25 cellular contexts compared by ENCODE assay signal in the genomic region with DNA sequence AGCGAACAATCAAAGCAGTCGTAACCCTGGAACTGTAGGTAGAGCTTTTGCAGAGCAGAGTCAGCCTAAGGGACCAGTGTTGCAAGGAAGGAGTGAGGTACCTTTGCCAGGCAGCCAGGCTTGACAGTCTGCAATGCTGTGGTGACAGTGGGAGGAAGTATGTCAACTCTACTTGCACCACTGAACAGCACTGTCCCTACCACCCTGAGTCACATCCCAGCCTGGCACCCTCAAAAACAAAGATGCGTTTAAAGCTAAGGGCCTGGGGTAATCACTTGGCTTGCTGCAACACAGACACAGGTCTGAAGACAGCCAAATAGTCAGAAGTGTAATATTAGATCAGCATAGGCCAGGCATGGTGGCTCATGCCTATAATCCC.
A peak's percentile ranks its signal among the peaks of the same experiment; 100 is the strongest.
DNase-seq lines count a peak whose midpoint lies in the region; ATAC-seq and TF ChIP-seq lines count a peak whose summit lies in the region.
"Had no signal": no experiment of that assay in that cellular context is flagged by ENCODE, and none has a peak within 500 bp of the region (broad histone marks: within the 10 kb centered on the region; RNA-seq: fewer than 3 reads in every experiment).

No MANE protein-coding gene starts in this region.

- H3K4me1 Mint-ChIP-seq in activated B cell treated with CpG ODN at 0.5 μM for 24 hours: peaks cover 19% of the 10 kb centered on the region
- H3K4me1 Mint-ChIP-seq in natural killer cell treated with Interleukin-12 subunit alpha and Interleukin-12 subunit beta and Interleukin-15 and Interleukin-18, amount 100 ng/mL, for 72 hours (ENCODE audit: low read depth in 2 of 2): peaks cover 7 to 8% of the 10 kb centered on the region in 2 donors
- H3K4me1 Mint-ChIP-seq: CD14-positive monocyte, WTC11 had no signal

- peak; percentile 99 for ATAC-seq in activated B cell treated with CpG ODN at 0.5 μM for 24 hours (ENCODE audit: low read depth)
- ATAC-seq in natural killer cell treated with Interleukin-12 subunit alpha and Interleukin-12 subunit beta and Interleukin-15 and Interleukin-18, amount 100 ng/mL, for 72 hours: peak; percentile 72 to 88
- ATAC-seq: effector memory CD8-positive, alpha-beta T cell; left lobe of liver; right cardiac atrium; WTC11 had no signal

- H3K36me3 ChIP-seq in BLaER1 treated with 17β-estradiol and CSF1 and Interleukin-3, amounts not matched to agents 10 nM and 100 nM: no peaks in the 10 kb centered on the region
- H3K36me3 ChIP-seq: upper lobe of left lung had no signal

- POLR2A ChIA-PET in activated B cell treated with CpG ODN at 0.5 μM for 24 hours (lab: Charles Lee): interaction anchor here (0.9 kb wide), 1 partner anchor 233 kb away, joined by 4 read pairs; no protein-coding TSS in a partner anchor

- peak overlapping the region in 1 of 11 experiments; percentile 21; a peak in 1 of 22 replicates for H3K9ac ChIP-seq in BLaER1 treated with 17β-estradiol and CSF1 and Interleukin-3, amounts not matched to agents 10 nM and 100 nM

- no peak overlapping the region for H3K27ac Mint-ChIP-seq in activated B cell treated with CpG ODN at 0.5 μM for 24 hours
- H3K27ac Mint-ChIP-seq in natural killer cell treated with Interleukin-12 subunit alpha and Interleukin-12 subunit beta and Interleukin-15 and Interleukin-18, amount 100 ng/mL, for 72 hours: no peak overlapping the region
- H3K27ac Mint-ChIP-seq: CD14-positive monocyte; effector memory CD8-positive, alpha-beta T cell; mesothelial cell of epicardium; natural killer cell; WTC11 had no signal

- H3K36me3 Mint-ChIP-seq in activated B cell treated with CpG ODN at 0.5 μM for 24 hours (ENCODE audit: low read depth): peaks cover 26% of the 10 kb centered on the region
- H3K36me3 Mint-ChIP-seq in natural killer cell treated with Interleukin-12 subunit alpha and Interleukin-12 subunit beta and Interleukin-15 and Interleukin-18, amount 100 ng/mL, for 72 hours: peaks cover 19% of the 10 kb centered on the region
- H3K36me3 Mint-ChIP-seq: CD14-positive monocyte had no signal

- peak overlapping the region in 8 of 11 experiments; percentile 10 to 55 (median 43); a peak in 10 of 22 replicates for H3K27ac ChIP-seq in BLaER1 treated with 17β-estradiol and CSF1 and Interleukin-3, amounts not matched to agents 10 nM and 100 nM
- H3K27ac ChIP-seq: upper lobe of left lung had no signal

- no peaks in the 10 kb centered on the region for H3K27me3 ChIP-seq in BLaER1 treated with 17β-estradiol and CSF1 and Interleukin-3, amounts not matched to agents 10 nM and 100 nM
- H3K27me3 ChIP-seq: upper lobe of left lung had no signal

- H3K4me1 ChIP-seq in BLaER1 treated with 17β-estradiol and CSF1 and Interleukin-3, amounts not matched to agents 10 nM and 100 nM: peaks cover 0 to 26% (median 14%) of the 10 kb centered on the region in 10 experiments; a peak in 12 of 20 replicates
- H3K4me1 ChIP-seq: upper lobe of left lung had no signal

- H3K4me3 ChIP-seq in BLaER1 treated with 17β-estradiol and CSF1 and Interleukin-3, amounts not matched to agents 10 nM and 100 nM: no peak overlapping the region
- H3K4me3 ChIP-seq: upper lobe of left lung had no signal

- intact Hi-C loops in activated B cell treated with CpG ODN at 0.5 μM for 24 hours (cut with micrococcal nuclease): loop anchor here (10.0 kb wide), 1 partner anchor 143 kb away; a partner anchor contains a TSS

- H3K27me3 Mint-ChIP-seq in activated B cell treated with CpG ODN at 0.5 μM for 24 hours: no peaks in the 10 kb centered on the region
- peaks cover 3 to 12% of the 10 kb centered on the region in 2 donors for H3K27me3 Mint-ChIP-seq in natural killer cell treated with Interleukin-12 subunit alpha and Interleukin-12 subunit beta and Interleukin-15 and Interleukin-18, amount 100 ng/mL, for 72 hours

- no peaks in the 10 kb centered on the region for H4K20me1 ChIP-seq in BLaER1 treated with 17β-estradiol and CSF1 and Interleukin-3, amounts not matched to agents 10 nM and 100 nM

- H3K9me3 ChIP-seq in BLaER1 treated with 17β-estradiol and CSF1 and Interleukin-3, amounts not matched to agents 10 nM and 100 nM (replicated peaks in 1 of 11): peaks cover 21 to 38% (median 32%) of the 10 kb centered on the region in 11 experiments; a peak in 21 of 22 replicates

- DNase-seq in AML-193 (lab: John Stamatoyannopoulos, UW) (peak; percentile 38 to 48), activated B cell treated with CpG ODN at 0.5 μM for 24 hours (no peak), NCI-H226 (no peak), medulla oblongata (ENCODE audit: extremely low spot score) (no peak), amygdala (lab: John Stamatoyannopoulos, UW) (no peak)
- no peak for DNase-seq in natural killer cell treated with Interleukin-12 subunit alpha and Interleukin-12 subunit beta and Interleukin-15 and Interleukin-18, amount 100 ng/mL, for 72 hours (ENCODE audit: low spot score)
- DNase-seq: activated CD4-positive, alpha-beta T cell treated with anti-CD3 and anti-CD28 coated beads, Interleukin-2, amount 50 U/mL, for 4 hours; activated CD8-positive, alpha-beta memory T cell treated with anti-CD3 and anti-CD28 coated beads, Interleukin-2, amount 50 U/mL, for 48 hours; activated naive CD4-positive, alpha-beta T cell treated with anti-CD3 and anti-CD28 coated beads, Interleukin-2, amount 50 U/mL, for 16 hours; anterior cingulate cortex; effector memory CD8-positive, alpha-beta T cell; erythroblast; hippocampal formation; natural killer cell; NCI-H1694 treated with DMSO at 0.1 percent for 48 hours; NCI-H524 treated with DMSO at 0.1 percent for 48 hours; right cardiac atrium; SIG-M5; T-helper 9 cell; upper lobe of left lung had no signal

- peak overlapping the region in 9 of 11 experiments; percentile 4 to 62 (median 22); a peak in 11 of 22 replicates for H3K4me2 ChIP-seq in BLaER1 treated with 17β-estradiol and CSF1 and Interleukin-3, amounts not matched to agents 10 nM and 100 nM

- no peak overlapping the region for H3K4me3 Mint-ChIP-seq in activated B cell treated with CpG ODN at 0.5 μM for 24 hours
- H3K4me3 Mint-ChIP-seq in natural killer cell treated with Interleukin-12 subunit alpha and Interleukin-12 subunit beta and Interleukin-15 and Interleukin-18, amount 100 ng/mL, for 72 hours: no peak overlapping the region
- H3K4me3 Mint-ChIP-seq: CD14-positive monocyte; effector memory CD8-positive, alpha-beta T cell; mesothelial cell of epicardium; natural killer cell; WTC11 had no signal

- TF ChIP-seq CTCF in activated B cell treated with CpG ODN at 0.5 μM for 24 hours (IDR thresholded peaks at IDR 0.05): no peak

- peaks cover 5% of the 10 kb centered on the region for H3K9me3 Mint-ChIP-seq in activated B cell treated with CpG ODN at 0.5 μM for 24 hours
- H3K9me3 Mint-ChIP-seq in natural killer cell treated with Interleukin-12 subunit alpha and Interleukin-12 subunit beta and Interleukin-15 and Interleukin-18, amount 100 ng/mL, for 72 hours: peaks cover 6% of the 10 kb centered on the region

- CTCF ChIA-PET in activated B cell treated with CpG ODN at 0.5 μM for 24 hours (lab: Charles Lee): interaction anchor here (1.4 kb wide), 1 partner anchor 142 kb away, joined by 3 read pairs; a partner anchor contains a TSS

Comparison
In these comparisons a context has a peak if more than half of its experiments do, and no peak if none do; other contexts are left out.
1. DNase-seq: peak in AML-193 (2 of 2); none in activated B cell treated with CpG ODN at 0.5 μM for 24 hours (single experiment), natural killer cell treated with Interleukin-12 subunit alpha and Interleukin-12 subunit beta and Interleukin-15 and Interleukin-18, amount 100 ng/mL, for 72 hours (single experiment), NCI-H226 (single experiment), medulla oblongata (single experiment) and amygdala (0 of 56).